24 cellular contexts compared by ENCODE assay signal in genomic region chr18:60870261-60870966, GRCh38.
"Had no signal": no experiment of that assay in that cellular context is flagged by ENCODE, and none has a peak within 500 bp of the region (broad histone marks: within the 10 kb centered on the region; RNA-seq: fewer than 3 reads in every experiment).

No MANE protein-coding gene starts in this region.

- H3K27me3 ChIP-seq: heart left ventricle, right lobe of liver, suprapubic skin, tibial nerve had no signal

- H3K36me3 Mint-ChIP-seq: activated CD4-positive, alpha-beta memory T cell treated with anti-CD3 and anti-CD28 coated beads for 36 hours; activated naive CD8-positive, alpha-beta T cell treated with anti-CD3 and anti-CD28 coated beads, Interleukin-2, amount 10 ng/mL, durations not matched to agents 7 days and 5 days had no signal

- H3K27ac ChIP-seq: coronary artery, epithelial cell of prostate, heart left ventricle, right lobe of liver, skin epidermis, suprapubic skin, tibial nerve had no signal

- DNase-seq: activated CD4-positive, alpha-beta memory T cell treated with anti-CD3 and anti-CD28 coated beads for 36 hours; activated CD4-positive, alpha-beta T cell treated with anti-CD3 and anti-CD28 coated beads for 48 hours; activated CD4-positive, CD25-positive, alpha-beta regulatory T cell; activated effector memory CD4-positive, alpha-beta T cell treated with Interleukin-2 at 50 U/mL for 16 hours; activated naive CD4-positive, alpha-beta T cell treated with anti-CD3 and anti-CD28 coated beads for 36 hours; activated naive CD8-positive, alpha-beta T cell treated with anti-CD3 and anti-CD28 coated beads, Interleukin-2, amount 10 ng/mL, durations not matched to agents 7 days and 5 days; activated T-cell treated with anti-CD3 and anti-CD28 coated beads, Interleukin-2, amount 50 U/mL, for 72 hours; amniotic stem cell; cerebellar nuclear complex; endodermal cell; heart left ventricle; left colon; mesenchymal stem cell; occipital lobe; posterior cingulate gyrus; right lobe of liver; stimulated activated CD4-positive, alpha-beta T cell treated with anti-CD3 and anti-CD28 coated beads, Interleukin-1b, Interleukin-23, amount 100 ng/mL, for 48 hours; stimulated activated naive CD8-positive, alpha-beta T cell treated with anti-CD3 and anti-CD28 coated beads, Interleukin-15, amount 100 ng/mL, for 72 hours had no signal

- ATAC-seq: activated T-cell treated with anti-CD3 and anti-CD28 coated beads, Interleukin-2, amount 50 U/mL, for 72 hours; heart left ventricle; left colon; right lobe of liver; stimulated activated naive CD8-positive, alpha-beta T cell treated with anti-CD3 and anti-CD28 coated beads, Interleukin-15, amount 100 ng/mL, for 72 hours had no signal

- H3K4me1 Mint-ChIP-seq: activated naive CD8-positive, alpha-beta T cell treated with anti-CD3 and anti-CD28 coated beads, Interleukin-2, amount 10 ng/mL, durations not matched to agents 7 days and 5 days; neural crest cell; stimulated activated naive CD8-positive, alpha-beta T cell treated with anti-CD3 and anti-CD28 coated beads, Interleukin-15, amount 100 ng/mL, for 72 hours had no signal

- H3K9me3 Mint-ChIP-seq: activated naive CD4-positive, alpha-beta T cell treated with anti-CD3 and anti-CD28 coated beads for 36 hours; activated naive CD8-positive, alpha-beta T cell treated with anti-CD3 and anti-CD28 coated beads, Interleukin-2, amount 10 ng/mL, durations not matched to agents 7 days and 5 days; endodermal cell; neural crest cell had no signal

- H3K4me1 ChIP-seq: heart left ventricle, right lobe of liver, tibial nerve had no signal

- H3K27ac Mint-ChIP-seq: activated CD4-positive, alpha-beta memory T cell treated with anti-CD3 and anti-CD28 coated beads for 36 hours; activated naive CD4-positive, alpha-beta T cell treated with anti-CD3 and anti-CD28 coated beads for 36 hours; activated naive CD8-positive, alpha-beta T cell treated with anti-CD3 and anti-CD28 coated beads, Interleukin-2, amount 10 ng/mL, durations not matched to agents 7 days and 5 days; activated T-cell treated with anti-CD3 and anti-CD28 coated beads, Interleukin-2, amount 50 U/mL, for 72 hours; endodermal cell; stimulated activated naive CD8-positive, alpha-beta T cell treated with anti-CD3 and anti-CD28 coated beads, Interleukin-15, amount 100 ng/mL, for 72 hours had no signal

- H3K4me3 Mint-ChIP-seq: activated CD4-positive, alpha-beta memory T cell treated with anti-CD3 and anti-CD28 coated beads for 36 hours; activated naive CD4-positive, alpha-beta T cell treated with anti-CD3 and anti-CD28 coated beads for 36 hours; activated naive CD8-positive, alpha-beta T cell treated with anti-CD3 and anti-CD28 coated beads, Interleukin-2, amount 10 ng/mL, durations not matched to agents 7 days and 5 days; activated T-cell treated with anti-CD3 and anti-CD28 coated beads, Interleukin-2, amount 50 U/mL, for 72 hours; endodermal cell; neural crest cell; stimulated activated naive CD8-positive, alpha-beta T cell treated with anti-CD3 and anti-CD28 coated beads, Interleukin-15, amount 100 ng/mL, for 72 hours had no signal

- H3K27me3 Mint-ChIP-seq: activated CD4-positive, alpha-beta memory T cell treated with anti-CD3 and anti-CD28 coated beads for 36 hours; activated naive CD8-positive, alpha-beta T cell treated with anti-CD3 and anti-CD28 coated beads, Interleukin-2, amount 10 ng/mL, durations not matched to agents 7 days and 5 days; stimulated activated naive CD8-positive, alpha-beta T cell treated with anti-CD3 and anti-CD28 coated beads, Interleukin-15, amount 100 ng/mL, for 72 hours had no signal
